In genomic region chr15:74742422-74742821, GRCh38 we compare ENCODE assay signal across 1 cellular context.
TF ChIP-seq lines count a peak whose summit lies in the region.

No MANE protein-coding gene starts in this region.

TF ChIP-seq in H1, 55 proteins besides CTCF, POLR2A, EP300 and RAD21:
- TF ChIP-seq FOSL1 (IDR thresholded peaks at IDR 0.05; ENCODE audit: insufficient read depth, low read depth, low read length) (no peak), MAX (IDR thresholded peaks at IDR 0.05) (no peak), SP2 (IDR thresholded peaks at IDR 0.05; ENCODE audit: low read length) (no peak), ASH2L (IDR thresholded peaks at IDR 0.05; ENCODE audit: low read length) (no peak), ZNF274 (IDR thresholded peaks at IDR 0.05; ENCODE audit: borderline replicate concordance, extremely low read depth, low read length) (no peak), CBX5 (IDR thresholded peaks at IDR 0.05; ENCODE audit: low read depth, low read length) (no peak), JUND (IDR thresholded peaks at IDR 0.05; ENCODE audit: low read length) (no peak), BACH1 (IDR thresholded peaks at IDR 0.05; ENCODE audit: low read length) (no peak), POU5F1 (IDR thresholded peaks at IDR 0.05; ENCODE audit: low read depth, low read length) (no peak), CREB1 (IDR thresholded peaks at IDR 0.05) (no peak), TAF7 (optimal IDR thresholded peaks at IDR 0.05; ENCODE audit: borderline replicate concordance, low read depth, low read length) (no peak), JUN (IDR thresholded peaks at IDR 0.05; ENCODE audit: low read depth, low read length) (no peak)
